1 cellular context compared by ENCODE assay signal in genomic region chr16:88686439-88687253, GRCh38.
TF ChIP-seq lines count a peak whose summit lies in the region.

TSS of gene SNAI3 (minus strand) at chr16:88686507. CDS start at chr16:88686406, 101 bp downstream.

TF ChIP-seq in K562, 482 proteins besides CTCF, POLR2A, EP300 and RAD21 (continued from another document and continues in another):
- TF ChIP-seq MLLT1 (IDR thresholded peaks at IDR 0.05) = no peak
- 0 out of 2 replicates have a peak, but pooled peaks have one; percentile 49 for TF ChIP-seq TCF7 (IDR thresholded peaks at IDR 0.05; ENCODE audit: borderline replicate concordance)
- no peak for TF ChIP-seq MBD1 (CRISPR knock-in tag; IDR thresholded peaks at IDR 0.05)
- TF ChIP-seq MBD2 (IDR thresholded peaks at IDR 0.05; ENCODE audit: borderline replicate concordance, low read depth) = no peak; the same call in 1 of the 2 replicates
- TF ChIP-seq THAP7 (CRISPR knock-in tag; IDR thresholded peaks at IDR 0.05) = no peak
- TF ChIP-seq SAFB (IDR thresholded peaks at IDR 0.05; ENCODE audit: borderline replicate concordance, low read depth, low read length) = peak; percentile 75; the same call in 1 of the 2 replicates
- TF ChIP-seq ZNF449 (CRISPR knock-in tag; IDR thresholded peaks at IDR 0.05) = no peak
- TF ChIP-seq CBX3 (IDR thresholded peaks at IDR 0.05; ENCODE audit: borderline replicate concordance in 1 of 2, low read length in 2 of 2) = peak in 1 of 2 experiments; percentile 52; a peak in 1 of 3 replicates
- no peak for TF ChIP-seq NFXL1 (CRISPR knock-in tag; IDR thresholded peaks at IDR 0.05)
- TF ChIP-seq ATF7 (IDR thresholded peaks at IDR 0.05) = peak; percentile 53; the same call in 1 of the 2 replicates
- TF ChIP-seq ZKSCAN1 (IDR thresholded peaks at IDR 0.05; ENCODE audit: low read depth, low read length) = no peak
- TF ChIP-seq SP2 (IDR thresholded peaks at IDR 0.05; ENCODE audit: extremely low read depth, low read depth, low read length, poor library complexity, severe bottlenecking) = no peak
- no peak for TF ChIP-seq ILF3 (IDR thresholded peaks at IDR 0.05; ENCODE audit: borderline replicate concordance)
- TF ChIP-seq RB1 (IDR thresholded peaks at IDR 0.05; ENCODE audit: low read depth) = peak; percentile 43; the same call in 1 of the 2 replicates
- TF ChIP-seq NRF1 (conservative IDR thresholded peaks at IDR 0.05 in 1 of 2, IDR thresholded peaks at IDR 0.05 in 1 of 2) = peak; percentile 84 to 85
- no peak for TF ChIP-seq ID3 (CRISPR knock-in tag; IDR thresholded peaks at IDR 0.05)
- TF ChIP-seq ID3 (tag; IDR thresholded peaks at IDR 0.05) = 0 out of 2 replicates have a peak, but pooled peaks have one; percentile 22
- TF ChIP-seq ZNF707 (CRISPR knock-in tag; conservative IDR thresholded peaks at IDR 0.05) = no peak
- peak; percentile 82 for TF ChIP-seq HMGN3 (IDR thresholded peaks at IDR 0.05; ENCODE audit: borderline replicate concordance, extremely low read depth, insufficient read length, low read depth, low read length)
- TF ChIP-seq TAF1 (IDR thresholded peaks at IDR 0.05; ENCODE audit: control insufficient read depth, extremely low read depth, insufficient read depth, low read length, severe bottlenecking) = peak; percentile 19
- TF ChIP-seq FUS (optimal IDR thresholded peaks at IDR 0.05; ENCODE audit: low read depth, low read length) = no peak
- 0 out of 4 replicates have a peak, but pooled peaks of 1 of the 2 experiments have one; percentile 26 for TF ChIP-seq FOXK2 (conservative IDR thresholded peaks at IDR 0.05 in 1 of 2, IDR thresholded peaks at IDR 0.05 in 1 of 2; ENCODE audit: low read depth in 2 of 2)
- peak; percentile 38; the same call in 1 of the 2 replicates for TF ChIP-seq TARDBP (IDR thresholded peaks at IDR 0.05)
- peak; percentile 10; the same call in 1 of the 2 replicates for TF ChIP-seq KDM2B (CRISPR knock-in tag; IDR thresholded peaks at IDR 0.05)
- TF ChIP-seq PHF20 (IDR thresholded peaks at IDR 0.05; ENCODE audit: partially characterized antibody) = peak; percentile 3
- 0 out of 2 replicates have a peak, but pooled peaks have one; percentile 48 for TF ChIP-seq MTA1 (IDR thresholded peaks at IDR 0.05; ENCODE audit: borderline replicate concordance)
- TF ChIP-seq CHD1 (IDR thresholded peaks at IDR 0.05; ENCODE audit: low read length) = peak; percentile 57
- peak; percentile 33; the same call in 1 of the 2 replicates for TF ChIP-seq BCOR (IDR thresholded peaks at IDR 0.05)
- no peak for TF ChIP-seq RBM34 (IDR thresholded peaks at IDR 0.05; ENCODE audit: borderline replicate concordance, insufficient read depth, low read length)
- peak; percentile 87 for TF ChIP-seq MGA (IDR thresholded peaks at IDR 0.05)
- TF ChIP-seq NFIX (CRISPR knock-in tag; IDR thresholded peaks at IDR 0.05; ENCODE audit: low read depth) = no peak
- TF ChIP-seq SMARCE1 (IDR thresholded peaks at IDR 0.05) = peak; percentile 8; the same call in 1 of the 2 replicates
- peak; percentile 30; the same call in 1 of the 2 replicates for TF ChIP-seq KLF13 (tag; IDR thresholded peaks at IDR 0.05; ENCODE audit: borderline replicate concordance, low read depth)
- no peak for TF ChIP-seq ATF1 (CRISPR knock-in tag; IDR thresholded peaks at IDR 0.05)
- peak; percentile 60 for TF ChIP-seq ATF1 (tag; IDR thresholded peaks at IDR 0.05)
- TF ChIP-seq KDM5B (IDR thresholded peaks at IDR 0.05; ENCODE audit: insufficient replicate concordance, low read depth, low read length) = peak; percentile 63
- 0 out of 2 replicates have a peak, but pooled peaks have one; percentile 29 for TF ChIP-seq HMGXB4 (CRISPR knock-in tag; IDR thresholded peaks at IDR 0.05)
- peak; percentile 79 for TF ChIP-seq ZEB2 (IDR thresholded peaks at IDR 0.05)
- TF ChIP-seq HLTF (IDR thresholded peaks at IDR 0.05) = 0 out of 2 replicates have a peak, but pooled peaks have one; percentile 46
- TF ChIP-seq NFIC (IDR thresholded peaks at IDR 0.05) = peak; percentile 64
- TF ChIP-seq ETS1 (conservative IDR thresholded peaks at IDR 0.05; ENCODE audit: control insufficient read depth, low read depth, low read length) = 0 out of 2 replicates have a peak, but pooled peaks have one; percentile 24
- TF ChIP-seq ZNF124 (CRISPR knock-in tag; IDR thresholded peaks at IDR 0.05) = no peak
- no peak for TF ChIP-seq EHMT2 (IDR thresholded peaks at IDR 0.05)
